In genomic region chr16:50193594-50193993, GRCh38 we compare ENCODE assay signal across 19 cellular contexts. TPM values are rescaled to one million over a fixed set of nuclear protein-coding genes. Genes with fewer than 3 reads are reported as not detected.
DNase-seq lines count a peak whose midpoint lies in the region; ATAC-seq and TF ChIP-seq lines count a peak whose summit lies in the region.
"Had no signal": no experiment of that assay in that cellular context is flagged by ENCODE, and none has a peak within 500 bp of the region (broad histone marks: within the 10 kb centered on the region; RNA-seq: fewer than 3 reads in every experiment).

No MANE protein-coding gene starts in this region.

- peaks cover 33% of the 10 kb centered on the region for H3K4me1 Mint-ChIP-seq in MCF 10A (ENCODE audit: insufficient read depth, unreplicated experiment)

- peak; percentile 58 for DNase-seq in MCF 10A (ENCODE audit: unreplicated experiment)
- DNase-seq in breast epithelium (ENCODE audit: low spot score in 2 of 2), result no peak
- peak; percentile 79 for DNase-seq in M059J (ENCODE audit: low read depth)
- peak; percentile 61 for DNase-seq in islet precursor cell
- DNase-seq in upper lobe of right lung, result no peak
- DNase-seq: activated T-cell treated with anti-CD3 and anti-CD28 coated beads, Interleukin-2, amount 50 U/mL, for 24 hours; HCEC 1CT; left ventricle myocardium inferior; NCI-H146; NCI-H510A; stimulated activated CD4-positive, alpha-beta T cell treated with anti-CD3 and anti-CD28 coated beads, Interleukin-4, amount 100 ng/mL, for 4 hours; stimulated activated naive CD4-positive, alpha-beta T cell; SW 1271 had no signal

- intact Hi-C loops in MCF 10A (cut with micrococcal nuclease), result no loop called here
- intact Hi-C loops in breast epithelium (cut with DNase I; ENCODE audit: low total_unique reads), result no loop called here
- intact Hi-C loops in upper lobe of right lung (cut with DNase I), result no loop called here

- CTCF ChIA-PET in MCF 10A (lab: Yijun Ruan, JAX), result interaction anchor here (1.1 kb wide), 1 partner anchor 16 kb away, joined by 3 read pairs; no protein-coding TSS in a partner anchor

- H3K4me3 Mint-ChIP-seq in MCF 10A (ENCODE audit: unreplicated experiment), result no peak overlapping the region
- H3K4me3 Mint-ChIP-seq: activated T-cell treated with anti-CD3 and anti-CD28 coated beads, Interleukin-2, amount 50 U/mL, for 24 hours had no signal

- no peaks in the 10 kb centered on the region for H3K27me3 ChIP-seq in breast epithelium
- no peaks in the 10 kb centered on the region for H3K27me3 ChIP-seq in upper lobe of right lung
- H3K27me3 ChIP-seq: esophagus muscularis mucosa, vagina had no signal

- ATAC-seq in upper lobe of right lung (peak; percentile 42), GM21723 (IDR thresholded peaks at IDR 0.05; ENCODE audit: unreplicated experiment) (no peak), GM21717 (IDR thresholded peaks at IDR 0.05; ENCODE audit: unreplicated experiment) (no peak), GM19023 (IDR thresholded peaks at IDR 0.05; ENCODE audit: unreplicated experiment) (no peak)

- H3K36me3 ChIP-seq in breast epithelium (no peaks in the 10 kb centered on the region), upper lobe of right lung (no peaks in the 10 kb centered on the region)
- H3K36me3 ChIP-seq: esophagus muscularis mucosa, left ventricle myocardium inferior, vagina had no signal

- peak overlapping the region; percentile 32 for H3K27ac Mint-ChIP-seq in MCF 10A (ENCODE audit: low read depth, unreplicated experiment)

- no peaks in the 10 kb centered on the region for H3K27me3 Mint-ChIP-seq in MCF 10A (ENCODE audit: insufficient read depth, unreplicated experiment)
- H3K27me3 Mint-ChIP-seq: activated T-cell treated with anti-CD3 and anti-CD28 coated beads, Interleukin-2, amount 50 U/mL, for 24 hours had no signal

- H3K9me3 ChIP-seq in breast epithelium (no peaks in the 10 kb centered on the region), upper lobe of right lung (no peaks in the 10 kb centered on the region)
- H3K9me3 ChIP-seq: esophagus muscularis mucosa, left ventricle myocardium inferior, vagina had no signal

- H3K4me1 ChIP-seq in breast epithelium, result peaks cover 0 to 5% of the 10 kb centered on the region in 2 donors
- H3K4me1 ChIP-seq in upper lobe of right lung, result peaks cover 14% of the 10 kb centered on the region

- BruUV-seq in MCF 10A (replicated peaks; lab: Mats Ljungman, UMichigan), result no TSS peak

- H3K9me3 Mint-ChIP-seq in MCF 10A (ENCODE audit: unreplicated experiment), result no peaks in the 10 kb centered on the region
- H3K9me3 Mint-ChIP-seq: activated T-cell treated with anti-CD3 and anti-CD28 coated beads, Interleukin-2, amount 50 U/mL, for 24 hours had no signal

- no peak for TF ChIP-seq CTCF in MCF 10A (IDR thresholded peaks at IDR 0.05; ENCODE audit: unreplicated experiment)
- TF ChIP-seq CTCF in breast epithelium (IDR thresholded peaks at IDR 0.05), result no peak
- no peak for TF ChIP-seq CTCF in upper lobe of right lung (IDR thresholded peaks at IDR 0.05)

- POLR2A ChIA-PET in MCF 10A (lab: Yijun Ruan, JAX), result interaction anchor here (0.6 kb wide), 1 partner anchor 29 kb away, joined by 3 read pairs; no protein-coding TSS in a partner anchor

- no peaks in the 10 kb centered on the region for H3K36me3 Mint-ChIP-seq in MCF 10A (ENCODE audit: insufficient read depth, unreplicated experiment)

- no peak overlapping the region for H3K27ac ChIP-seq in breast epithelium
- peak overlapping the region; percentile 11 for H3K27ac ChIP-seq in upper lobe of right lung
- H3K27ac ChIP-seq: coronary artery, esophagus muscularis mucosa, left ventricle myocardium inferior, vagina had no signal

- H3K4me3 ChIP-seq in breast epithelium (no peak overlapping the region), upper lobe of right lung (no peak overlapping the region)
- H3K4me3 ChIP-seq: coronary artery, esophagus muscularis mucosa, left ventricle myocardium inferior, vagina had no signal

- no peak for TF ChIP-seq POLR2A in breast epithelium (IDR thresholded peaks at IDR 0.05)

RNA-seq across cellular contexts. Expression of gene TENT4B, which starts 40.5 kb away (rescaled TPM):
- 11.5 and 12.1 TPM in 2 replicates for total RNA-seq in MCF 10A (2022)
- total RNA-seq in breast epithelium, result 10 to 100 TPM; 13.4 to 16.4 (median 13.6) TPM
- 7.0 and 10.6 TPM in 2 replicates for total RNA-seq in M059J (2014; rRNA removed; shearing (Covaris generic))
- 13.3 TPM for total RNA-seq in upper lobe of right lung

Comparison
In these comparisons a context has a peak if more than half of its experiments do, and no peak if none do; other contexts are left out.
1. DNase-seq: peak in MCF 10A (single experiment), M059J (single experiment) and islet precursor cell (single experiment); none in breast epithelium (0 of 2) and upper lobe of right lung (single experiment).